In genomic region chr17:8785547-8786412, GRCh38 we compare ENCODE assay signal across 8 cellular contexts. TPM values are rescaled to one million over a fixed set of nuclear protein-coding genes. Genes with fewer than 3 reads are reported as not detected.
A peak's percentile ranks its signal among the peaks of the same experiment; 100 is the strongest.
DNase-seq lines count a peak whose midpoint lies in the region; ATAC-seq and TF ChIP-seq lines count a peak whose summit lies in the region.

No MANE protein-coding gene starts in this region.

- no peaks in the 10 kb centered on the region for H3K27me3 Mint-ChIP-seq in CD14-positive monocyte (ENCODE audit: low read depth in 3 of 3)

- peaks cover 27% of the 10 kb centered on the region for H3K4me1 Mint-ChIP-seq in CD14-positive monocyte

- H3K79me2 ChIP-seq in parathyroid adenoma, result no peaks in the 10 kb centered on the region

- H3K36me3 Mint-ChIP-seq in CD14-positive monocyte, result no peaks in the 10 kb centered on the region

- H3K4me3 ChIP-seq in RWPE2 (ENCODE audit: severe bottlenecking) (no peak overlapping the region), parathyroid adenoma (ENCODE audit: low read depth, low read length) (no peak overlapping the region), upper lobe of left lung (no peak overlapping the region)

- no peak overlapping the region for H3K27ac ChIP-seq in RWPE2 (ENCODE audit: poor library complexity, severe bottlenecking)
- H3K27ac ChIP-seq in parathyroid adenoma, result no peak overlapping the region
- H3K27ac ChIP-seq in upper lobe of left lung, result no peak overlapping the region

- H3K36me3 ChIP-seq in RWPE2 (ENCODE audit: low read depth), result no peaks in the 10 kb centered on the region
- no peaks in the 10 kb centered on the region for H3K36me3 ChIP-seq in parathyroid adenoma (ENCODE audit: control insufficient read depth, insufficient read depth, low read length)
- H3K36me3 ChIP-seq in upper lobe of left lung, result no peaks in the 10 kb centered on the region

- peak overlapping the region; percentile 64 for H2AFZ ChIP-seq in parathyroid adenoma

- WGBS in upper lobe of left lung, 2 donors, result 31 to 33% methylated on average over 11 to 19 of the region's 19 CpGs

- H3K9me3 ChIP-seq in RWPE2 (ENCODE audit: severe bottlenecking), result no peaks in the 10 kb centered on the region
- no peaks in the 10 kb centered on the region for H3K9me3 ChIP-seq in parathyroid adenoma (ENCODE audit: control insufficient read depth, low read length)
- no peaks in the 10 kb centered on the region for H3K9me3 ChIP-seq in upper lobe of left lung

- no peak overlapping the region for H3K9ac ChIP-seq in parathyroid adenoma

- TF ChIP-seq EP300 in upper lobe of left lung (IDR thresholded peaks at IDR 0.05), result no peak

- H3K4me2 ChIP-seq in parathyroid adenoma (ENCODE audit: low read length), result no peak overlapping the region

- TF ChIP-seq CTCF in CD14-positive monocyte (IDR thresholded peaks at IDR 0.05) (peak; percentile 93), RWPE2 (IDR thresholded peaks at IDR 0.05; ENCODE audit: poor library complexity, severe bottlenecking) (peak; percentile 77), parathyroid adenoma (IDR thresholded peaks at IDR 0.05) (peak; percentile 80), upper lobe of left lung (IDR thresholded peaks at IDR 0.05) (peak; percentile 74 to 85 (median 80))

- ATAC-seq in RWPE2 (ENCODE audit: low read depth) (peak; percentile 84), upper lobe of left lung (ENCODE audit: low FRiP score in 2 of 2) (peak; percentile 86 to 92), HG03460 (IDR thresholded peaks at IDR 0.05; ENCODE audit: unreplicated experiment) (no peak)

- no peak for TF ChIP-seq POLR2A in upper lobe of left lung (IDR thresholded peaks at IDR 0.05)

- H3K27me3 ChIP-seq in RWPE2 (ENCODE audit: insufficient read depth, poor library complexity, severe bottlenecking) (no peaks in the 10 kb centered on the region), parathyroid adenoma (ENCODE audit: control insufficient read depth, insufficient read depth, low read length) (no peaks in the 10 kb centered on the region), upper lobe of left lung (no peaks in the 10 kb centered on the region)

- H3K27ac Mint-ChIP-seq in CD14-positive monocyte, result no peak overlapping the region

- peak overlapping the region in 1 of 2 donors; percentile 51 for H3K4me3 Mint-ChIP-seq in CD14-positive monocyte

- intact Hi-C loops in CD14-positive monocyte (cut with micrococcal nuclease), result loop anchor here in 1 of 2 donors (10.0 kb wide), 1 partner anchor 401 kb away; the partner anchor contains the start of gene RPL26

- peaks cover 0 to 2% (median 0%) of the 10 kb centered on the region in 7 donors for H3K9me3 Mint-ChIP-seq in CD14-positive monocyte

- H3K4me1 ChIP-seq in RWPE2 (ENCODE audit: insufficient read depth, poor library complexity, severe bottlenecking) (no peaks in the 10 kb centered on the region), parathyroid adenoma (peaks cover 4% of the 10 kb centered on the region), upper lobe of left lung (peaks cover 0 to 17% (median 9%) of the 10 kb centered on the region in 4 donors)

- DNase-seq in CD14-positive monocyte (ENCODE audit: low spot score), result no peak
- DNase-seq in HK-2 (ENCODE audit: unreplicated experiment), result peak; percentile 64
- no peak for DNase-seq in RWPE2 (ENCODE audit: low spot score)
- DNase-seq in activated naive CD4-positive, alpha-beta T cell treated with Interleukin-2 at 50 U/mL for 16 hours, result peak; percentile 62
- peak; percentile 25 for DNase-seq in glomerular endothelial cell (ENCODE audit: extremely low read depth, low read depth, low spot score)
- peak in 1 of 2 donors; percentile 72 for DNase-seq in upper lobe of left lung

RNA-seq across cellular contexts. Expression of gene MFSD6L, which starts 13.4 kb away (rescaled TPM):
- under 1 TPM in 1 of 2 donors, not detected in 1; 0.08 TPM for polyA plus RNA-seq in CD14-positive monocyte
- 0.12 TPM in 1 of 2 replicates, not detected in the other for total RNA-seq in glomerular endothelial cell
- 1 to 10 TPM in 3 of 6 donors, under 1 TPM in 2, not detected in 1; 0.61 to 3.0 (median 2.0) TPM for total RNA-seq in upper lobe of left lung

RNA-seq across cellular contexts. Expression of gene SPDYE4, which starts 27.4 kb away (rescaled TPM):
- polyA plus RNA-seq in CD14-positive monocyte, result not detected
- total RNA-seq in glomerular endothelial cell (not detected in 2 replicates), upper lobe of left lung (not detected)

RNA-seq across cellular contexts. Expression of gene CCDC42, which starts 41.1 kb away (rescaled TPM):
- not detected for polyA plus RNA-seq in CD14-positive monocyte
- total RNA-seq in glomerular endothelial cell (not detected in 2 replicates), upper lobe of left lung (under 1 TPM in 1 of 6 donors, not detected in 5; 0.24 TPM)

Comparison
In these comparisons a context has a peak if more than half of its experiments do, and no peak if none do; other contexts are left out.
1. DNase-seq: peak in HK-2 (single experiment), activated naive CD4-positive, alpha-beta T cell treated with Interleukin-2 at 50 U/mL for 16 hours (single experiment) and glomerular endothelial cell (single experiment); none in CD14-positive monocyte (single experiment) and RWPE2 (single experiment).
2. Peak in every context shown above with its lines, with median percentiles within 50 percentile points of each other: CTCF ChIP-seq.